2 cellular contexts compared by ENCODE assay signal in the genomic region with DNA sequence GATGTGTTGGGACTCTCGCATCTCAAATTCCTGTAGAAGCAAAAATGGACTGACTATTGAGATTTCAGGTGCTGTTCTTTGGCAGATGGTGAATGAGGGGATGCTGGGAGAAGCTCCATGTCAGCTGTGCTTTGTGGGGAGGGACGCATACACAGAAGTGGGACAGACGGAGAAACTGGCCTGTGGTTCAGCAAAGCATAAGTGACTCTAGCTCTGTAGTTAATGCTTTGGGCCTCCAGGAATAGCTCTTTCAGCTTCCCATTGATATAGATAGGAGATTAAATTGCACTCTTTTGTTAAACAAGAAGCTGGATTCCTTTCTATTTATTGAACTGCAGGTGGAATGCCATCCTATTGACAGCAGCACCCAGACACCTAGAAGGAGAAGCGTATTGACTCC.
TF ChIP-seq lines count a peak whose summit lies in the region.

No MANE protein-coding gene starts in this region.

TF ChIP-seq in HepG2, 621 proteins besides CTCF, POLR2A, EP300 and RAD21:
- TF ChIP-seq, protein P1, sequence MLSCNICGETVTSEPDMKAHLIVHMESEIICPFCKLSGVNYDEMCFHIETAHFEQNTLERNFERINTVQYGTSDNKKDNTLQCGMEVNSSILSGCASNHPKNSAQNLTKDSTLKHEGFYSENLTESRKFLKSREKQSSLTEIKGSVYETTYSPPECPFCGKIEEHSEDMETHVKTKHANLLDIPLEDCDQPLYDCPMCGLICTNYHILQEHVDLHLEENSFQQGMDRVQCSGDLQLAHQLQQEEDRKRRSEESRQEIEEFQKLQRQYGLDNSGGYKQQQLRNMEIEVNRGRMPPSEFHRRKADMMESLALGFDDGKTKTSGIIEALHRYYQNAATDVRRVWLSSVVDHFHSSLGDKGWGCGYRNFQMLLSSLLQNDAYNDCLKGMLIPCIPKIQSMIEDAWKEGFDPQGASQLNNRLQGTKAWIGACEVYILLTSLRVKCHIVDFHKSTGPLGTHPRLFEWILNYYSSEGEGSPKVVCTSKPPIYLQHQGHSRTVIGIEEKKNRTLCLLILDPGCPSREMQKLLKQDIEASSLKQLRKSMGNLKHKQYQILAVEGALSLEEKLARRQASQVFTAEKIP (CRISPR knock-in tag; IDR thresholded peaks at IDR 0.05; ENCODE audit: borderline replicate concordance) = no peak
- no peak for TF ChIP-seq ZNF510 (CRISPR knock-in tag; IDR thresholded peaks at IDR 0.05; ENCODE audit: low read depth)
- TF ChIP-seq, protein P2, sequence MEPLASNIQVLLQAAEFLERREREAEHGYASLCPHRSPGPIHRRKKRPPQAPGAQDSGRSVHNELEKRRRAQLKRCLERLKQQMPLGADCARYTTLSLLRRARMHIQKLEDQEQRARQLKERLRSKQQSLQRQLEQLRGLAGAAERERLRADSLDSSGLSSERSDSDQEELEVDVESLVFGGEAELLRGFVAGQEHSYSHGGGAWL (CRISPR knock-in tag; IDR thresholded peaks at IDR 0.05) = no peak
- no peak for TF ChIP-seq RARG (CRISPR knock-in tag; IDR thresholded peaks at IDR 0.05; ENCODE audit: low read depth)
- peak; percentile 33 for TF ChIP-seq RBM22 (optimal IDR thresholded peaks at IDR 0.05; ENCODE audit: low read length)
- TF ChIP-seq ZNF350 (CRISPR knock-in tag; IDR thresholded peaks at IDR 0.05; ENCODE audit: borderline replicate concordance, low read depth) = no peak
- TF ChIP-seq ZNF564 (CRISPR knock-in tag; IDR thresholded peaks at IDR 0.05) = no peak

TF ChIP-seq in H1, 55 proteins besides CTCF, POLR2A, EP300 and RAD21:
- TF ChIP-seq CHD1 (IDR thresholded peaks at IDR 0.05; ENCODE audit: low read depth, low read length) (no peak), NRF1 (IDR thresholded peaks at IDR 0.05; ENCODE audit: low read depth, low read length) (no peak), SIRT6 (IDR thresholded peaks at IDR 0.05; ENCODE audit: low read length) (no peak), BCL11A (IDR thresholded peaks at IDR 0.05; ENCODE audit: low read depth in 2 of 2, low read length in 2 of 2) (no peak), RNF2 (IDR thresholded peaks at IDR 0.05; ENCODE audit: borderline replicate concordance, low read depth, low read length, missing control alignments, poor library complexity, severe bottlenecking) (no peak), KDM1A (IDR thresholded peaks at IDR 0.05; ENCODE audit: borderline replicate concordance, low read length) (no peak), SP2 (IDR thresholded peaks at IDR 0.05; ENCODE audit: low read length) (no peak), POLR2AphosphoS5 (IDR thresholded peaks at IDR 0.05; ENCODE audit: low read depth, low read length) (no peak), RFX5 (IDR thresholded peaks at IDR 0.05; ENCODE audit: borderline replicate concordance, low read depth, low read length) (no peak), JUND (IDR thresholded peaks at IDR 0.05; ENCODE audit: low read length) (no peak)
- TF ChIP-seq, protein P3, sequence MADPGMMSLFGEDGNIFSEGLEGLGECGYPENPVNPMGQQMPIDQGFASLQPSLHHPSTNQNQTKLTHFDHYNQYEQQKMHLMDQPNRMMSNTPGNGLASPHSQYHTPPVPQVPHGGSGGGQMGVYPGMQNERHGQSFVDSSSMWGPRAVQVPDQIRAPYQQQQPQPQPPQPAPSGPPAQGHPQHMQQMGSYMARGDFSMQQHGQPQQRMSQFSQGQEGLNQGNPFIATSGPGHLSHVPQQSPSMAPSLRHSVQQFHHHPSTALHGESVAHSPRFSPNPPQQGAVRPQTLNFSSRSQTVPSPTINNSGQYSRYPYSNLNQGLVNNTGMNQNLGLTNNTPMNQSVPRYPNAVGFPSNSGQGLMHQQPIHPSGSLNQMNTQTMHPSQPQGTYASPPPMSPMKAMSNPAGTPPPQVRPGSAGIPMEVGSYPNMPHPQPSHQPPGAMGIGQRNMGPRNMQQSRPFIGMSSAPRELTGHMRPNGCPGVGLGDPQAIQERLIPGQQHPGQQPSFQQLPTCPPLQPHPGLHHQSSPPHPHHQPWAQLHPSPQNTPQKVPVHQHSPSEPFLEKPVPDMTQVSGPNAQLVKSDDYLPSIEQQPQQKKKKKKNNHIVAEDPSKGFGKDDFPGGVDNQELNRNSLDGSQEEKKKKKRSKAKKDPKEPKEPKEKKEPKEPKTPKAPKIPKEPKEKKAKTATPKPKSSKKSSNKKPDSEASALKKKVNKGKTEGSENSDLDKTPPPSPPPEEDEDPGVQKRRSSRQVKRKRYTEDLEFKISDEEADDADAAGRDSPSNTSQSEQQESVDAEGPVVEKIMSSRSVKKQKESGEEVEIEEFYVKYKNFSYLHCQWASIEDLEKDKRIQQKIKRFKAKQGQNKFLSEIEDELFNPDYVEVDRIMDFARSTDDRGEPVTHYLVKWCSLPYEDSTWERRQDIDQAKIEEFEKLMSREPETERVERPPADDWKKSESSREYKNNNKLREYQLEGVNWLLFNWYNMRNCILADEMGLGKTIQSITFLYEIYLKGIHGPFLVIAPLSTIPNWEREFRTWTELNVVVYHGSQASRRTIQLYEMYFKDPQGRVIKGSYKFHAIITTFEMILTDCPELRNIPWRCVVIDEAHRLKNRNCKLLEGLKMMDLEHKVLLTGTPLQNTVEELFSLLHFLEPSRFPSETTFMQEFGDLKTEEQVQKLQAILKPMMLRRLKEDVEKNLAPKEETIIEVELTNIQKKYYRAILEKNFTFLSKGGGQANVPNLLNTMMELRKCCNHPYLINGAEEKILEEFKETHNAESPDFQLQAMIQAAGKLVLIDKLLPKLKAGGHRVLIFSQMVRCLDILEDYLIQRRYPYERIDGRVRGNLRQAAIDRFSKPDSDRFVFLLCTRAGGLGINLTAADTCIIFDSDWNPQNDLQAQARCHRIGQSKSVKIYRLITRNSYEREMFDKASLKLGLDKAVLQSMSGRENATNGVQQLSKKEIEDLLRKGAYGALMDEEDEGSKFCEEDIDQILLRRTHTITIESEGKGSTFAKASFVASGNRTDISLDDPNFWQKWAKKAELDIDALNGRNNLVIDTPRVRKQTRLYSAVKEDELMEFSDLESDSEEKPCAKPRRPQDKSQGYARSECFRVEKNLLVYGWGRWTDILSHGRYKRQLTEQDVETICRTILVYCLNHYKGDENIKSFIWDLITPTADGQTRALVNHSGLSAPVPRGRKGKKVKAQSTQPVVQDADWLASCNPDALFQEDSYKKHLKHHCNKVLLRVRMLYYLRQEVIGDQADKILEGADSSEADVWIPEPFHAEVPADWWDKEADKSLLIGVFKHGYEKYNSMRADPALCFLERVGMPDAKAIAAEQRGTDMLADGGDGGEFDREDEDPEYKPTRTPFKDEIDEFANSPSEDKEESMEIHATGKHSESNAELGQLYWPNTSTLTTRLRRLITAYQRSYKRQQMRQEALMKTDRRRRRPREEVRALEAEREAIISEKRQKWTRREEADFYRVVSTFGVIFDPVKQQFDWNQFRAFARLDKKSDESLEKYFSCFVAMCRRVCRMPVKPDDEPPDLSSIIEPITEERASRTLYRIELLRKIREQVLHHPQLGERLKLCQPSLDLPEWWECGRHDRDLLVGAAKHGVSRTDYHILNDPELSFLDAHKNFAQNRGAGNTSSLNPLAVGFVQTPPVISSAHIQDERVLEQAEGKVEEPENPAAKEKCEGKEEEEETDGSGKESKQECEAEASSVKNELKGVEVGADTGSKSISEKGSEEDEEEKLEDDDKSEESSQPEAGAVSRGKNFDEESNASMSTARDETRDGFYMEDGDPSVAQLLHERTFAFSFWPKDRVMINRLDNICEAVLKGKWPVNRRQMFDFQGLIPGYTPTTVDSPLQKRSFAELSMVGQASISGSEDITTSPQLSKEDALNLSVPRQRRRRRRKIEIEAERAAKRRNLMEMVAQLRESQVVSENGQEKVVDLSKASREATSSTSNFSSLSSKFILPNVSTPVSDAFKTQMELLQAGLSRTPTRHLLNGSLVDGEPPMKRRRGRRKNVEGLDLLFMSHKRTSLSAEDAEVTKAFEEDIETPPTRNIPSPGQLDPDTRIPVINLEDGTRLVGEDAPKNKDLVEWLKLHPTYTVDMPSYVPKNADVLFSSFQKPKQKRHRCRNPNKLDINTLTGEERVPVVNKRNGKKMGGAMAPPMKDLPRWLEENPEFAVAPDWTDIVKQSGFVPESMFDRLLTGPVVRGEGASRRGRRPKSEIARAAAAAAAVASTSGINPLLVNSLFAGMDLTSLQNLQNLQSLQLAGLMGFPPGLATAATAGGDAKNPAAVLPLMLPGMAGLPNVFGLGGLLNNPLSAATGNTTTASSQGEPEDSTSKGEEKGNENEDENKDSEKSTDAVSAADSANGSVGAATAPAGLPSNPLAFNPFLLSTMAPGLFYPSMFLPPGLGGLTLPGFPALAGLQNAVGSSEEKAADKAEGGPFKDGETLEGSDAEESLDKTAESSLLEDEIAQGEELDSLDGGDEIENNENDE (IDR thresholded peaks at IDR 0.05; ENCODE audit: insufficient replicate concordance, low read length) = no peak
- TF ChIP-seq, protein P4, sequence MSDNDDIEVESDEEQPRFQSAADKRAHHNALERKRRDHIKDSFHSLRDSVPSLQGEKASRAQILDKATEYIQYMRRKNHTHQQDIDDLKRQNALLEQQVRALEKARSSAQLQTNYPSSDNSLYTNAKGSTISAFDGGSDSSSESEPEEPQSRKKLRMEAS (IDR thresholded peaks at IDR 0.05) = no peak
- TF ChIP-seq, protein P5, sequence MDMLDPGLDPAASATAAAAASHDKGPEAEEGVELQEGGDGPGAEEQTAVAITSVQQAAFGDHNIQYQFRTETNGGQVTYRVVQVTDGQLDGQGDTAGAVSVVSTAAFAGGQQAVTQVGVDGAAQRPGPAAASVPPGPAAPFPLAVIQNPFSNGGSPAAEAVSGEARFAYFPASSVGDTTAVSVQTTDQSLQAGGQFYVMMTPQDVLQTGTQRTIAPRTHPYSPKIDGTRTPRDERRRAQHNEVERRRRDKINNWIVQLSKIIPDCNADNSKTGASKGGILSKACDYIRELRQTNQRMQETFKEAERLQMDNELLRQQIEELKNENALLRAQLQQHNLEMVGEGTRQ (IDR thresholded peaks at IDR 0.05; ENCODE audit: low read length) = no peak
- TF ChIP-seq, protein P6, sequence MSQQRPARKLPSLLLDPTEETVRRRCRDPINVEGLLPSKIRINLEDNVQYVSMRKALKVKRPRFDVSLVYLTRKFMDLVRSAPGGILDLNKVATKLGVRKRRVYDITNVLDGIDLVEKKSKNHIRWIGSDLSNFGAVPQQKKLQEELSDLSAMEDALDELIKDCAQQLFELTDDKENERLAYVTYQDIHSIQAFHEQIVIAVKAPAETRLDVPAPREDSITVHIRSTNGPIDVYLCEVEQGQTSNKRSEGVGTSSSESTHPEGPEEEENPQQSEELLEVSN (IDR thresholded peaks at IDR 0.05) = no peak
